In the genomic region with DNA sequence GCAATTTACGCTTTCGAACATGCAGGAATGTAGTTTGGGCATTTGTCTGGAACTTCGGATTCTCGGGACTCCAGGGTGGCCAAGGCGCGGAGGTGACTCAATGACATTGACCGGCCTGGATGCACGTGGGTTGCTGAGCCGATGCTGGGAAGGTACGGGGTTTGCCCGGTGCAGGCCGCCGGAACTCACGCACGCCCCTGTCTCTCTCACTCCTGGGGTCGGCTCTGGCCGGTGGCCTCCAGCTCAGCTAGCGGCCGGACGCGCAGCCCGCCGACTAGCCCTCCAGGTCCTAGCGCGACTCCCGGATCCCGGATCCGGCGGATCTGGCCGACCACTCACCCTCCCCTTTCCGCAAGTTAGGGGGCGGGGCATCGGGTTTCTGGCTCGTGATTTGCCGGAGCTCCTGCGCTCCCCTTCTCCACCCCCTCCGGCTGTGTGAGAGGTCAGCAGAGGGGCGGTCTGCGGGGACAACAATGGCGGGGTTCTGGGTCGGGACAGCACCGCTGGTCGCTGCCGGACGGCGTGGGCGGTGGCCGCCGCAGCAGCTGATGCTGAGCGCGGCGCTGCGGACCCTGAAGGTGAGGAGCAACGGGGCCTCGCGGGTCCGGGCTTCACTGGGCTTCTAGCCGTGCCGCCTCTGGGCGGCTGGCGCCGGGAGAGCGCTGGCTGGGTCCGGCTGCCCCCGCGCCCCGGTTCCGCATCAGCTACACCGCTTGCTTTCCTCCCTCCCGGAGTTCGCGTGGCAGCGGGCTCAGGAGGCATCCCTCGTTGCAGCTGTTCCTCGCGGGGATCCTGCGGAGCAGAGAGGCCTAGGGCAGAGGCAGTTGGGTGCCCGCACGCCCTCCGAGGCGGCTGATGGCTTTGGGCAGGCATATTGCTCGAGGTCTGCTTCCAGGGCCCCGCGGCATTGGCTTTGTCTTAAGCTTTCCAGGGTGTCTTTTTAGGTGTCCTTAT, we compare ENCODE assay signal across 8 cellular contexts. TPM values are rescaled to one million over a fixed set of nuclear protein-coding genes. Genes with fewer than 3 reads are reported as not detected.
DNase-seq lines count a peak whose midpoint lies in the region; ATAC-seq, FAIRE-seq and TF ChIP-seq lines count a peak whose summit lies in the region.

TSS of gene PCCA (plus strand) at position 446 of the 954 bp plus-strand sequence. CDS start at position 474, 28 bp downstream.

- H3K36me3 ChIP-seq in BLaER1 (no peaks in the 10 kb centered on the region), duodenal mucosa (ENCODE audit: control insufficient read depth in 1 of 2, insufficient read depth in 2 of 2, low read length in 2 of 2) (peaks cover 0 to 6% of the 10 kb centered on the region in 2 donors), liver (ENCODE audit: control insufficient read depth in 4 of 4, insufficient read depth in 3 of 4, low read depth in 1 of 4, low read length in 3 of 4) (peaks cover 2 to 7% (median 6%) of the 10 kb centered on the region in 4 donors)

- no peaks in the 10 kb centered on the region for H3K9me3 Mint-ChIP-seq in activated CD4-positive, alpha-beta memory T cell treated with anti-CD3 and anti-CD28 coated beads for 36 hours

- H3K27ac Mint-ChIP-seq in activated CD4-positive, alpha-beta memory T cell treated with anti-CD3 and anti-CD28 coated beads for 36 hours = peak within 1 kb of the TSS; percentile 36

- peak; percentile 95 for DNase-seq in GM19239 (ENCODE audit: insufficient read length, low spot score)
- peak; percentile 90 for DNase-seq in NCI-H748 treated with DMSO at 0.1 percent for 48 hours (lab: John Stamatoyannopoulos, UW)
- DNase-seq in activated CD4-positive, alpha-beta memory T cell treated with anti-CD3 and anti-CD28 coated beads for 36 hours = peak; percentile 90
- DNase-seq in stimulated activated CD4-positive, alpha-beta T cell treated with anti-CD3 and anti-CD28 coated beads, Interleukin-4, amount 100 ng/mL, for 1 hour = peak; percentile 81

- peak; percentile 96 for ATAC-seq in HG03442 (IDR thresholded peaks at IDR 0.05; ENCODE audit: unreplicated experiment)

- peaks cover 20% of the 10 kb centered on the region for H3K4me1 Mint-ChIP-seq in activated CD4-positive, alpha-beta memory T cell treated with anti-CD3 and anti-CD28 coated beads for 36 hours (ENCODE audit: low read depth)

- peak; percentile 52 to 75 for TF ChIP-seq RAD21 in liver (IDR thresholded peaks at IDR 0.05)

- H3K4me3 Mint-ChIP-seq in activated CD4-positive, alpha-beta memory T cell treated with anti-CD3 and anti-CD28 coated beads for 36 hours = peak within 1 kb of the TSS; percentile 95

- peak within 1 kb of the TSS; percentile 77 for H3K4me2 ChIP-seq in BLaER1

- H3K27me3 ChIP-seq in BLaER1 (no peaks in the 10 kb centered on the region), duodenal mucosa (ENCODE audit: control insufficient read depth in 1 of 2, insufficient read depth in 2 of 2, low read length in 2 of 2) (no peaks in the 10 kb centered on the region), liver (ENCODE audit: control insufficient read depth in 4 of 4, insufficient read depth in 4 of 4, low read length in 3 of 4) (no peaks in the 10 kb centered on the region)

- WGBS in liver = under 1% methylated on average over 84 of the region's 84 CpGs

- H3K9me3 ChIP-seq in BLaER1 = peaks cover 11% of the 10 kb centered on the region; the same call in 1 of the 2 replicates
- H3K9me3 ChIP-seq in duodenal mucosa (ENCODE audit: control insufficient read depth in 1 of 2, low read length in 2 of 2) = no peaks in the 10 kb centered on the region
- no peaks in the 10 kb centered on the region for H3K9me3 ChIP-seq in liver (ENCODE audit: control insufficient read depth in 4 of 4, low read length in 3 of 4)

- peak; percentile 95 for FAIRE-seq in GM19239 (lab: Jason Lieb, UNC)

- TF ChIP-seq CTCF in liver (IDR thresholded peaks at IDR 0.05; ENCODE audit: low read depth, low read length, missing input control) = no peak

- H3K9ac ChIP-seq in BLaER1 = peak within 1 kb of the TSS; percentile 75
- H3K9ac ChIP-seq in duodenal mucosa (ENCODE audit: low read depth in 1 of 2, low read length in 2 of 2) = peak within 1 kb of the TSS; percentile 63 to 78
- H3K9ac ChIP-seq in liver (ENCODE audit: low read depth in 1 of 2, low read length in 2 of 2) = peak within 1 kb of the TSS; percentile 76 to 94

- intact Hi-C loops in activated CD4-positive, alpha-beta memory T cell treated with anti-CD3 and anti-CD28 coated beads for 36 hours (cut with micrococcal nuclease) = loop anchor here (1.0 to 5.0 kb wide), 5 partner anchors 43 to 432 kb away; no protein-coding TSS in a partner anchor

- H3K36me3 Mint-ChIP-seq in activated CD4-positive, alpha-beta memory T cell treated with anti-CD3 and anti-CD28 coated beads for 36 hours = no peaks in the 10 kb centered on the region

- H3K4me1 ChIP-seq in BLaER1 (peaks cover 9% of the 10 kb centered on the region), duodenal mucosa (ENCODE audit: control insufficient read depth in 1 of 2, insufficient read depth in 2 of 2, low read length in 2 of 2) (peaks cover 4 to 12% of the 10 kb centered on the region in 2 donors), liver (ENCODE audit: control insufficient read depth in 4 of 4, insufficient read depth in 4 of 4, low read length in 3 of 4) (peaks cover 0 to 17% (median 11%) of the 10 kb centered on the region in 4 donors)

- CTCF ChIA-PET in activated CD4-positive, alpha-beta memory T cell treated with anti-CD3 and anti-CD28 coated beads for 36 hours (lab: Charles Lee) = interaction anchor here (1.1 to 1.3 kb wide), 4 partner anchors 18 to 484 kb away, joined by 3 to 7 read pairs (median 3); no protein-coding TSS in a partner anchor

- H4K20me1 ChIP-seq in BLaER1 = no peaks in the 10 kb centered on the region

- peak within 1 kb of the TSS; percentile 77 for H3K4me3 ChIP-seq in BLaER1
- peak within 1 kb of the TSS; percentile 67 to 98 for H3K4me3 ChIP-seq in duodenal mucosa (ENCODE audit: low read depth in 1 of 2, low read length in 2 of 2)
- H3K4me3 ChIP-seq in liver (ENCODE audit: low read depth in 1 of 3, low read length in 3 of 3) = peak within 1 kb of the TSS; percentile 79 to 96 (median 92)

- H3K27me3 Mint-ChIP-seq in activated CD4-positive, alpha-beta memory T cell treated with anti-CD3 and anti-CD28 coated beads for 36 hours = no peaks in the 10 kb centered on the region

- H3K27ac ChIP-seq in BLaER1 = peak within 1 kb of the TSS; percentile 46; the same call in 1 of the 2 replicates
- H3K27ac ChIP-seq in duodenal mucosa (ENCODE audit: low read depth, low read length) = peak within 1 kb of the TSS; percentile 70
- H3K27ac ChIP-seq in liver (ENCODE audit: low read depth in 1 of 2, low read length in 2 of 2) = peak within 1 kb of the TSS; percentile 81 to 93

- POLR2A ChIA-PET in activated CD4-positive, alpha-beta memory T cell treated with anti-CD3 and anti-CD28 coated beads for 36 hours (lab: Charles Lee) = no interaction called here

TF ChIP-seq in liver, 16 proteins besides CTCF, POLR2A, EP300 and RAD21 (continues in another document):
- TF ChIP-seq, protein P1, sequence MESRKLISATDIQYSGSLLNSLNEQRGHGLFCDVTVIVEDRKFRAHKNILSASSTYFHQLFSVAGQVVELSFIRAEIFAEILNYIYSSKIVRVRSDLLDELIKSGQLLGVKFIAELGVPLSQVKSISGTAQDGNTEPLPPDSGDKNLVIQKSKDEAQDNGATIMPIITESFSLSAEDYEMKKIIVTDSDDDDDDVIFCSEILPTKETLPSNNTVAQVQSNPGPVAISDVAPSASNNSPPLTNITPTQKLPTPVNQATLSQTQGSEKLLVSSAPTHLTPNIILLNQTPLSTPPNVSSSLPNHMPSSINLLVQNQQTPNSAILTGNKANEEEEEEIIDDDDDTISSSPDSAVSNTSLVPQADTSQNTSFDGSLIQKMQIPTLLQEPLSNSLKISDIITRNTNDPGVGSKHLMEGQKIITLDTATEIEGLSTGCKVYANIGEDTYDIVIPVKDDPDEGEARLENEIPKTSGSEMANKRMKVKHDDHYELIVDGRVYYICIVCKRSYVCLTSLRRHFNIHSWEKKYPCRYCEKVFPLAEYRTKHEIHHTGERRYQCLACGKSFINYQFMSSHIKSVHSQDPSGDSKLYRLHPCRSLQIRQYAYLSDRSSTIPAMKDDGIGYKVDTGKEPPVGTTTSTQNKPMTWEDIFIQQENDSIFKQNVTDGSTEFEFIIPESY (IDR thresholded peaks at IDR 0.05) = peak; percentile 16
- peak in 1 of 2 donors; percentile 82 for TF ChIP-seq GABPA (IDR thresholded peaks at IDR 0.05 in 1 of 2, conservative IDR thresholded peaks at IDR 0.05 in 1 of 2)
- peak; percentile 76 for TF ChIP-seq TAF1 (conservative IDR thresholded peaks at IDR 0.05)
- TF ChIP-seq SP1 (IDR thresholded peaks at IDR 0.05) = peak; percentile 79
- TF ChIP-seq HNF4A (conservative IDR thresholded peaks at IDR 0.05) = peak in 1 of 2 donors; percentile 33
- TF ChIP-seq, protein P2, sequence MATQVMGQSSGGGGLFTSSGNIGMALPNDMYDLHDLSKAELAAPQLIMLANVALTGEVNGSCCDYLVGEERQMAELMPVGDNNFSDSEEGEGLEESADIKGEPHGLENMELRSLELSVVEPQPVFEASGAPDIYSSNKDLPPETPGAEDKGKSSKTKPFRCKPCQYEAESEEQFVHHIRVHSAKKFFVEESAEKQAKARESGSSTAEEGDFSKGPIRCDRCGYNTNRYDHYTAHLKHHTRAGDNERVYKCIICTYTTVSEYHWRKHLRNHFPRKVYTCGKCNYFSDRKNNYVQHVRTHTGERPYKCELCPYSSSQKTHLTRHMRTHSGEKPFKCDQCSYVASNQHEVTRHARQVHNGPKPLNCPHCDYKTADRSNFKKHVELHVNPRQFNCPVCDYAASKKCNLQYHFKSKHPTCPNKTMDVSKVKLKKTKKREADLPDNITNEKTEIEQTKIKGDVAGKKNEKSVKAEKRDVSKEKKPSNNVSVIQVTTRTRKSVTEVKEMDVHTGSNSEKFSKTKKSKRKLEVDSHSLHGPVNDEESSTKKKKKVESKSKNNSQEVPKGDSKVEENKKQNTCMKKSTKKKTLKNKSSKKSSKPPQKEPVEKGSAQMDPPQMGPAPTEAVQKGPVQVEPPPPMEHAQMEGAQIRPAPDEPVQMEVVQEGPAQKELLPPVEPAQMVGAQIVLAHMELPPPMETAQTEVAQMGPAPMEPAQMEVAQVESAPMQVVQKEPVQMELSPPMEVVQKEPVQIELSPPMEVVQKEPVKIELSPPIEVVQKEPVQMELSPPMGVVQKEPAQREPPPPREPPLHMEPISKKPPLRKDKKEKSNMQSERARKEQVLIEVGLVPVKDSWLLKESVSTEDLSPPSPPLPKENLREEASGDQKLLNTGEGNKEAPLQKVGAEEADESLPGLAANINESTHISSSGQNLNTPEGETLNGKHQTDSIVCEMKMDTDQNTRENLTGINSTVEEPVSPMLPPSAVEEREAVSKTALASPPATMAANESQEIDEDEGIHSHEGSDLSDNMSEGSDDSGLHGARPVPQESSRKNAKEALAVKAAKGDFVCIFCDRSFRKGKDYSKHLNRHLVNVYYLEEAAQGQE (IDR thresholded peaks at IDR 0.05) = peak; percentile 90
- TF ChIP-seq NR2F2 (IDR thresholded peaks at IDR 0.05) = peak; percentile 74
- TF ChIP-seq RXRA (IDR thresholded peaks at IDR 0.05) = peak; percentile 77 to 78
- no peak for TF ChIP-seq FOXA1 (IDR thresholded peaks at IDR 0.05)
- peak; percentile 97 for TF ChIP-seq YY1 (IDR thresholded peaks at IDR 0.05)

RNA-seq across cellular contexts. Expression of gene PCCA, which starts in this region (rescaled TPM):
- total RNA-seq in activated CD4-positive, alpha-beta memory T cell treated with anti-CD3 and anti-CD28 coated beads for 36 hours = 1 to 10 TPM; 7.9 to 8.2 TPM
- 100 to 1,000 TPM in 1 of 2 donors, 10 to 100 TPM in 1; 30.1 to 160 TPM for total RNA-seq in liver
- 10 to 100 TPM; 70.3 to 82.3 TPM for polyA plus RNA-seq in liver

Comparison
In these comparisons a context has a peak if more than half of its experiments do, and no peak if none do; other contexts are left out.
1. Peak in every context shown above with its lines: DNase-seq, ATAC-seq, H3K4me3 ChIP-seq and H3K27ac ChIP-seq.